11 cellular contexts compared by ENCODE assay signal in the genomic region with DNA sequence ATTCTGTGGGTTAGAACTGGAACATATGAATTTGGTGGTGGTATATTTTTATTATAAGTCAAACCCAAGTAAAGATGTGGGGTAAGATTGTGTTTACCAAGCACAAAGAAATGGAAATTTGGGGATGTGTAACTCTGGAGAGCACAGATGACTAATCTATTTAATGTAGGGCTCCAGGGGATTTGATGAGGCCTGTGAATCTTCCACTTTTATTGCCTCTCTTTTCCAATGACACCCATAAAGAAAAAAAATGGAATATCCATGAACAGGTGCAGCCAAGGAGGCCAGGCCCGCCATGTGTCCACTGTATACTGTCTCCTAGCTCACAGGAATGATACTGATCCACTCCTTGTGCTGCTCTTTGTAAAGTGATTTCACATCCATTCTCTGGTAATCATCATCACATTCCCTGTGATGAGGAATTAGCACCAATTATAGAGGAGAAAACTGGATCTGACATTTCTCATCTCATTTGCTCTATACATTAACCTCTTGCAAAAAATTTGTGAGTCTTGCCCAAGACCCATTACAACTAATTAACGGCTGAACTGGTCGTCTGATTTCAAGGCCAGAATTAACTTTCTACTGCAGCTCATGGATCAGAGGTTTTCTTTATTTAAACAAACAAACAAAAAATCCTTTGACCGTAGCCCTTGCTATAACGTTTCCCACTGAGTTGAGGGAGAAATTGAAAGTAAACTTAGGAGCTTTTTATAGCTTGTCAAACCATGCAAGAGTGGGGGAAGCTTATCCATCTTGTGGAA. TPM values are rescaled to one million over a fixed set of nuclear protein-coding genes. Genes with fewer than 3 reads are reported as not detected.
DNase-seq lines count a peak whose midpoint lies in the region; ATAC-seq and TF ChIP-seq lines count a peak whose summit lies in the region.
"Had no signal": no experiment of that assay in that cellular context is flagged by ENCODE, and none has a peak within 500 bp of the region (broad histone marks: within the 10 kb centered on the region; RNA-seq: fewer than 3 reads in every experiment).

No MANE protein-coding gene starts in this region.

- no peak for DNase-seq in activated CD4-positive, alpha-beta T cell treated with anti-CD3 and anti-CD28 coated beads, Interleukin-2, amount 10 ng/mL, durations not matched to agents 7 days and 5 days
- no peak for DNase-seq in activated CD4-positive, alpha-beta T cell treated with anti-CD3 and anti-CD28 coated beads for 1 hour
- no peak for DNase-seq in activated CD4-positive, alpha-beta memory T cell treated with anti-CD3 and anti-CD28 coated beads, Interleukin-2, amount 10 ng/mL, durations not matched to agents 7 days and 5 days
- DNase-seq in fibroblast of villous mesenchyme (ENCODE audit: low read depth) = peak; percentile 55
- DNase-seq in NCI-H1105 treated with DMSO at 0.1 percent for 48 hours (lab: John Stamatoyannopoulos, UW) = no peak
- no peak for DNase-seq in NCI-H748 (lab: John Stamatoyannopoulos, UW; ENCODE audit: unreplicated experiment)

- peak overlapping the region; percentile 92 for H3K27ac ChIP-seq in subcutaneous abdominal adipose tissue (ENCODE audit: low read depth, low read length)
- H3K27ac ChIP-seq: SJSA1 had no signal

- no peaks in the 10 kb centered on the region for H3K36me3 ChIP-seq in subcutaneous abdominal adipose tissue (ENCODE audit: control insufficient read depth in 5 of 5, insufficient read depth in 5 of 5, low read length in 5 of 5)

- H3K4me3 Mint-ChIP-seq in activated CD4-positive, alpha-beta T cell treated with anti-CD3 and anti-CD28 coated beads, Interleukin-2, amount 10 ng/mL, durations not matched to agents 7 days and 5 days = peak overlapping the region; percentile 90
- H3K4me3 Mint-ChIP-seq in activated CD4-positive, alpha-beta memory T cell treated with anti-CD3 and anti-CD28 coated beads, Interleukin-2, amount 10 ng/mL, durations not matched to agents 7 days and 5 days = peak overlapping the region; percentile 89

- peak overlapping the region in 1 of 5 donors; percentile 60 for H3K9ac ChIP-seq in subcutaneous abdominal adipose tissue (ENCODE audit: low read length in 5 of 5)

- POLR2A ChIA-PET in activated CD4-positive, alpha-beta T cell treated with anti-CD3 and anti-CD28 coated beads, Interleukin-2, amount 10 ng/mL, durations not matched to agents 7 days and 5 days (lab: Charles Lee) = interaction anchor here (0.5 kb wide), 1 partner anchor 170 kb away, joined by 13 read pairs; no protein-coding TSS in a partner anchor
- POLR2A ChIA-PET in activated CD4-positive, alpha-beta memory T cell treated with anti-CD3 and anti-CD28 coated beads, Interleukin-2, amount 10 ng/mL, durations not matched to agents 7 days and 5 days (lab: Charles Lee) = interaction anchor here (0.6 to 12.4 kb wide), 15 partner anchors 11 to 758 kb away, joined by 3 to 214 read pairs (median 6); partner anchors contain the start of genes DDX21, KIFBP, PBLD and VPS26A

- H3K4me1 ChIP-seq in subcutaneous abdominal adipose tissue (ENCODE audit: control insufficient read depth in 5 of 5, insufficient read depth in 5 of 5, low read length in 5 of 5) = peaks cover 0 to 33% (median 22%) of the 10 kb centered on the region in 5 donors

- H3K27me3 Mint-ChIP-seq in activated CD4-positive, alpha-beta T cell treated with anti-CD3 and anti-CD28 coated beads, Interleukin-2, amount 10 ng/mL, durations not matched to agents 7 days and 5 days = no peaks in the 10 kb centered on the region
- no peaks in the 10 kb centered on the region for H3K27me3 Mint-ChIP-seq in activated CD4-positive, alpha-beta memory T cell treated with anti-CD3 and anti-CD28 coated beads, Interleukin-2, amount 10 ng/mL, durations not matched to agents 7 days and 5 days

- H3K9me3 ChIP-seq in subcutaneous abdominal adipose tissue (ENCODE audit: control insufficient read depth in 5 of 5, low read length in 5 of 5) = no peaks in the 10 kb centered on the region
- H3K9me3 ChIP-seq: A549, SJSA1 had no signal

- H3K36me3 Mint-ChIP-seq in activated CD4-positive, alpha-beta T cell treated with anti-CD3 and anti-CD28 coated beads, Interleukin-2, amount 10 ng/mL, durations not matched to agents 7 days and 5 days (ENCODE audit: low read depth) = peaks cover 27% of the 10 kb centered on the region
- H3K36me3 Mint-ChIP-seq in activated CD4-positive, alpha-beta memory T cell treated with anti-CD3 and anti-CD28 coated beads, Interleukin-2, amount 10 ng/mL, durations not matched to agents 7 days and 5 days (ENCODE audit: low read depth) = peaks cover 48% of the 10 kb centered on the region

- peak overlapping the region; percentile 97 for H3K27ac Mint-ChIP-seq in activated CD4-positive, alpha-beta T cell treated with anti-CD3 and anti-CD28 coated beads, Interleukin-2, amount 10 ng/mL, durations not matched to agents 7 days and 5 days
- H3K27ac Mint-ChIP-seq in activated CD4-positive, alpha-beta memory T cell treated with anti-CD3 and anti-CD28 coated beads, Interleukin-2, amount 10 ng/mL, durations not matched to agents 7 days and 5 days = peak overlapping the region; percentile 95

- no peaks in the 10 kb centered on the region for H3K27me3 ChIP-seq in subcutaneous abdominal adipose tissue (ENCODE audit: control insufficient read depth in 5 of 5, insufficient read depth in 4 of 5, low read length in 5 of 5)
- H3K27me3 ChIP-seq: SJSA1 had no signal

- TF ChIP-seq CTCF in fibroblast of villous mesenchyme (IDR thresholded peaks at IDR 0.05; ENCODE audit: insufficient read depth, low read depth, low read length) = no peak

- no peaks in the 10 kb centered on the region for H3K9me3 Mint-ChIP-seq in activated CD4-positive, alpha-beta T cell treated with anti-CD3 and anti-CD28 coated beads, Interleukin-2, amount 10 ng/mL, durations not matched to agents 7 days and 5 days
- no peaks in the 10 kb centered on the region for H3K9me3 Mint-ChIP-seq in activated CD4-positive, alpha-beta memory T cell treated with anti-CD3 and anti-CD28 coated beads, Interleukin-2, amount 10 ng/mL, durations not matched to agents 7 days and 5 days

- ATAC-seq in GM18907 (IDR thresholded peaks at IDR 0.05; ENCODE audit: unreplicated experiment) = no peak
- ATAC-seq: A549, HCT116 had no signal

- peaks cover 70% of the 10 kb centered on the region for H3K4me1 Mint-ChIP-seq in activated CD4-positive, alpha-beta T cell treated with anti-CD3 and anti-CD28 coated beads, Interleukin-2, amount 10 ng/mL, durations not matched to agents 7 days and 5 days
- H3K4me1 Mint-ChIP-seq in activated CD4-positive, alpha-beta memory T cell treated with anti-CD3 and anti-CD28 coated beads, Interleukin-2, amount 10 ng/mL, durations not matched to agents 7 days and 5 days = peaks cover 65% of the 10 kb centered on the region

- H3K4me3 ChIP-seq in fibroblast of villous mesenchyme (ENCODE audit: low read depth, low read length) = no peak overlapping the region
- H3K4me3 ChIP-seq in subcutaneous abdominal adipose tissue (ENCODE audit: low read depth in 1 of 5, low read length in 5 of 5) = peak overlapping the region; percentile 29 to 65 (median 61)
- H3K4me3 ChIP-seq: A549, SJSA1 had no signal

- CTCF ChIA-PET in activated CD4-positive, alpha-beta T cell treated with anti-CD3 and anti-CD28 coated beads, Interleukin-2, amount 10 ng/mL, durations not matched to agents 7 days and 5 days (lab: Charles Lee) = interaction anchor here (0.7 to 3.2 kb wide), 5 partner anchors 13 to 86 kb away, joined by 3 to 17 read pairs (median 3); no protein-coding TSS in a partner anchor
- CTCF ChIA-PET in activated CD4-positive, alpha-beta memory T cell treated with anti-CD3 and anti-CD28 coated beads, Interleukin-2, amount 10 ng/mL, durations not matched to agents 7 days and 5 days (lab: Charles Lee) = interaction anchor here (0.9 to 7.6 kb wide), 8 partner anchors 10 to 135 kb away, joined by 3 to 112 read pairs (median 6); partner anchors contain the start of genes DDX21 and KIFBP

RNA-seq across cellular contexts. Expression of gene SRGN, which starts 3.0 kb away (rescaled TPM):
- total RNA-seq in activated CD4-positive, alpha-beta T cell treated with anti-CD3 and anti-CD28 coated beads, Interleukin-2, amount 10 ng/mL, durations not matched to agents 7 days and 5 days = 100 to 1,000 TPM; 174 to 192 TPM
- total RNA-seq in activated CD4-positive, alpha-beta memory T cell treated with anti-CD3 and anti-CD28 coated beads, Interleukin-2, amount 10 ng/mL, durations not matched to agents 7 days and 5 days = 100 to 1,000 TPM; 468 to 474 TPM
- 112 and 221 TPM in 2 replicates for total RNA-seq in fibroblast of villous mesenchyme

RNA-seq across cellular contexts. Expression of gene VPS26A, which starts 33.1 kb away (rescaled TPM):
- total RNA-seq in activated CD4-positive, alpha-beta T cell treated with anti-CD3 and anti-CD28 coated beads, Interleukin-2, amount 10 ng/mL, durations not matched to agents 7 days and 5 days = 10 to 100 TPM; 38.2 to 40.5 TPM
- 10 to 100 TPM; 57.1 to 63.4 TPM for total RNA-seq in activated CD4-positive, alpha-beta memory T cell treated with anti-CD3 and anti-CD28 coated beads, Interleukin-2, amount 10 ng/mL, durations not matched to agents 7 days and 5 days
- total RNA-seq in fibroblast of villous mesenchyme = 24.8 and 38.9 TPM in 2 replicates
